In genomic region chr11:63250162-63251050, GRCh38 we compare ENCODE assay signal across 1 cellular context.
TF ChIP-seq lines count a peak whose summit lies in the region.

No MANE protein-coding gene starts in this region.

TF ChIP-seq in HepG2, 621 proteins besides CTCF, POLR2A, EP300 and RAD21 (continued from another document and continues in another):
- TF ChIP-seq ZBTB40 (IDR thresholded peaks at IDR 0.05), result no peak
- TF ChIP-seq ZBTB40 (CRISPR knock-in tag; IDR thresholded peaks at IDR 0.05), result no peak; the same call in 1 of the 2 replicates
- TF ChIP-seq ZNF691 (CRISPR knock-in tag; IDR thresholded peaks at IDR 0.05; ENCODE audit: borderline replicate concordance, low read depth), result no peak
- no peak for TF ChIP-seq ZNF263 (CRISPR knock-in tag; IDR thresholded peaks at IDR 0.05)
- TF ChIP-seq CHCHD3 (CRISPR knock-in tag; IDR thresholded peaks at IDR 0.05), result no peak
- no peak for TF ChIP-seq CREB3 (CRISPR knock-in tag; IDR thresholded peaks at IDR 0.05)
- no peak for TF ChIP-seq ZNF275 (CRISPR knock-in tag; IDR thresholded peaks at IDR 0.05; ENCODE audit: borderline replicate concordance)
- TF ChIP-seq DNMT1 (CRISPR knock-in tag; IDR thresholded peaks at IDR 0.05), result no peak
- TF ChIP-seq ZNF484 (CRISPR knock-in tag; IDR thresholded peaks at IDR 0.05; ENCODE audit: borderline replicate concordance, low read depth), result no peak
- no peak for TF ChIP-seq ZKSCAN5 (CRISPR knock-in tag; IDR thresholded peaks at IDR 0.05)
- TF ChIP-seq ZNF552 (CRISPR knock-in tag; IDR thresholded peaks at IDR 0.05; ENCODE audit: borderline replicate concordance), result no peak
- TF ChIP-seq HNRNPLL (IDR thresholded peaks at IDR 0.05; ENCODE audit: low read depth, low read length, poor library complexity, severe bottlenecking), result no peak
- peak; percentile 50; the same call in 1 of the 2 replicates for TF ChIP-seq ATF3 (CRISPR knock-in tag; IDR thresholded peaks at IDR 0.05)
- peak; percentile 81 for TF ChIP-seq FOSL2 (CRISPR knock-in tag; IDR thresholded peaks at IDR 0.05)
- no peak for TF ChIP-seq CC2D1A (CRISPR knock-in tag; IDR thresholded peaks at IDR 0.05)
- peak; percentile 49; the same call in 1 of the 2 replicates for TF ChIP-seq ZFP36L1 (CRISPR knock-in tag; IDR thresholded peaks at IDR 0.05)
- no peak for TF ChIP-seq SALL2 (CRISPR knock-in tag; IDR thresholded peaks at IDR 0.05)
- TF ChIP-seq HNF4G (IDR thresholded peaks at IDR 0.05; ENCODE audit: borderline replicate concordance, low read depth, low read length), result peak; percentile 95; the same call in 1 of the 2 replicates
- peak; percentile 86 for TF ChIP-seq HNF4G (CRISPR knock-in tag; IDR thresholded peaks at IDR 0.05; ENCODE audit: borderline replicate concordance, low read depth)
- no peak for TF ChIP-seq ZNF432 (CRISPR knock-in tag; IDR thresholded peaks at IDR 0.05; ENCODE audit: borderline replicate concordance)
- TF ChIP-seq SRY (CRISPR knock-in tag; IDR thresholded peaks at IDR 0.05), result no peak
- no peak for TF ChIP-seq MXD1 (CRISPR knock-in tag; IDR thresholded peaks at IDR 0.05)
- TF ChIP-seq ZNF772 (CRISPR knock-in tag; IDR thresholded peaks at IDR 0.05), result no peak
- peak; percentile 81 for TF ChIP-seq JUNB (CRISPR knock-in tag; IDR thresholded peaks at IDR 0.05; ENCODE audit: borderline replicate concordance)
- peak; percentile 60; the same call in 1 of the 2 replicates for TF ChIP-seq NKX3-1 (CRISPR knock-in tag; IDR thresholded peaks at IDR 0.05)
- TF ChIP-seq ZNF274 (CRISPR knock-in tag; IDR thresholded peaks at IDR 0.05), result no peak
- TF ChIP-seq HHEX (CRISPR knock-in tag; IDR thresholded peaks at IDR 0.05), result peak; percentile 65
- TF ChIP-seq ZNF704 (CRISPR knock-in tag; IDR thresholded peaks at IDR 0.05; ENCODE audit: borderline replicate concordance), result no peak
- TF ChIP-seq ZFP62 (CRISPR knock-in tag; IDR thresholded peaks at IDR 0.05), result no peak
- no peak for TF ChIP-seq BRF2 (CRISPR knock-in tag; IDR thresholded peaks at IDR 0.05)
- TF ChIP-seq MZF1 (CRISPR knock-in tag; IDR thresholded peaks at IDR 0.05; ENCODE audit: borderline replicate concordance), result no peak
- TF ChIP-seq NONO (IDR thresholded peaks at IDR 0.05), result no peak
- TF ChIP-seq NONO (CRISPR knock-in tag; conservative IDR thresholded peaks at IDR 0.05), result peak; percentile 82
- peak; percentile 98 for TF ChIP-seq RXRB (CRISPR knock-in tag; IDR thresholded peaks at IDR 0.05; ENCODE audit: borderline replicate concordance)
- peak; percentile 97 for TF ChIP-seq MBD4 (IDR thresholded peaks at IDR 0.05; ENCODE audit: borderline replicate concordance, low read length)
- no peak for TF ChIP-seq ZNF775 (CRISPR knock-in tag; IDR thresholded peaks at IDR 0.05; ENCODE audit: borderline replicate concordance)
- no peak for TF ChIP-seq ZNF280B (CRISPR knock-in tag; IDR thresholded peaks at IDR 0.05; ENCODE audit: borderline replicate concordance)
- TF ChIP-seq ZBTB8A (CRISPR knock-in tag; IDR thresholded peaks at IDR 0.05; ENCODE audit: borderline replicate concordance, low read depth), result no peak
- TF ChIP-seq ELF3 (CRISPR knock-in tag; IDR thresholded peaks at IDR 0.05), result peak; percentile 92
- no peak for TF ChIP-seq FLYWCH1 (CRISPR knock-in tag; IDR thresholded peaks at IDR 0.05)
- TF ChIP-seq ZNF44 (CRISPR knock-in tag; IDR thresholded peaks at IDR 0.05), result no peak
- no peak for TF ChIP-seq ZNF703 (CRISPR knock-in tag; IDR thresholded peaks at IDR 0.05; ENCODE audit: borderline replicate concordance)
- no peak for TF ChIP-seq SUZ12 (IDR thresholded peaks at IDR 0.05; ENCODE audit: low read depth, low read length)
- peak; percentile 74; the same call in 1 of the 2 replicates for TF ChIP-seq MEIS2 (CRISPR knock-in tag; IDR thresholded peaks at IDR 0.05)
- peak; percentile 45; the same call in 1 of the 2 replicates for TF ChIP-seq MAX (IDR thresholded peaks at IDR 0.05)
- no peak for TF ChIP-seq ZNF883 (CRISPR knock-in tag; IDR thresholded peaks at IDR 0.05; ENCODE audit: not compliant biosample characterization)
- peak; percentile 99 for TF ChIP-seq ISL2 (CRISPR knock-in tag; IDR thresholded peaks at IDR 0.05)
